In the genomic region with DNA sequence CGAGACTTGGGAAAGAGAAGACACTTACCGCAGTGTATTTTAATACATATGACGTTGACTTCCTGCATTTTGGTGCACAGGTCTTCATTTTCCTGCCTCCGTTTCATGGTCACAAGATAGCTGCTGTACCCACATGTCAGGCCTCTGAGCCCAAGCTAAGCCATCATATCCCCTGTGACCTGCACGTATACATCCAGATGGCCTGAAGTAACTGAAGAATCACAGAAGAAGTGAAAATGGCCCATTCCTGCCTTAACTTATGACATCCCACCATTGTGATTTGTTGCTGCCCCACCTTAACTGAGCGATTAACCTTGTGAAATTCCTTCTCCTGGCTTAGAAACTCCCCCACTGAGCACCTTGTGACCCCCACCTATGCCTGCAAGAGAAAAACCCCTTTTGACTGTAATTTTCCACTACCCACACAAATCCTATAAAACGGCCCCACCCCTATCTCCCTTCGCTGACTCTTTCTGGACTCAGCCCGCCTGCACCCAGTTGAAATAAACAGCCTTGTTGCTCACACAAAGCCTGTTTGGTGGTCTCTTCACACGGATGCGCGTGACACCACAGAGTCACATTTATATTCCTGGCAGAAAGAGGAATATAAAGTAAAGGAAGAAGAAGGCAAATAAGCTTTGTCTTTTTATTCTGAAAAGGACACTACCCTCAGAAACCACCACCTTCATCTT, we compare ENCODE assay signal across 8 cellular contexts.
DNase-seq lines count a peak whose midpoint lies in the region; ATAC-seq and TF ChIP-seq lines count a peak whose summit lies in the region.
"Not testable (repeated sequence)": the region's sequence is repeated elsewhere in the genome, so short reads cannot be mapped to it uniquely, and the experiment has no call there.

No MANE protein-coding gene starts in this region.

- H2BK15ac ChIP-seq in mesendoderm (replicated peaks; ENCODE audit: low read depth) = not testable (repeated sequence)

- peak overlapping the region; percentile 29 for H3K56ac ChIP-seq in mesendoderm (ENCODE audit: low read length)

- peaks cover 17% of the 10 kb centered on the region for H3K4me1 ChIP-seq in DND-41 (ENCODE audit: insufficient read depth, low read length)
- H3K4me1 ChIP-seq in mesendoderm (ENCODE audit: control insufficient read depth, low read depth, low read length) = not testable (repeated sequence)

- H3K4me1 Mint-ChIP-seq in T-helper 2 cell treated with Interferon-gamma antibody and Interleukin-4, amounts not matched to agents 5 μg/mL and 100 μg/mL, for 36 hours (ENCODE audit: low read depth) = peaks cover 28% of the 10 kb centered on the region
- H3K4me1 Mint-ChIP-seq in activated naive CD8-positive, alpha-beta T cell (ENCODE audit: low read depth) = peaks cover 63% of the 10 kb centered on the region
- peaks cover 53% of the 10 kb centered on the region for H3K4me1 Mint-ChIP-seq in stimulated activated naive CD8-positive, alpha-beta T cell treated with anti-CD3 and anti-CD28 coated beads, Interleukin-15, Interleukin-2, amounts not matched to agents 100 ng/mL and 50 ng/mL, for 24 hours (ENCODE audit: low read depth)

- peak overlapping the region; percentile 36 for H2AFZ ChIP-seq in DND-41 (ENCODE audit: low read depth, low read length)

- H4K5ac ChIP-seq in mesendoderm (ENCODE audit: low read length) = not testable (repeated sequence)

- not testable (repeated sequence) for H4K8ac ChIP-seq in mesendoderm (ENCODE audit: low read depth, low read length)

- H2AK5ac ChIP-seq in mesendoderm (ENCODE audit: low read length) = not testable (repeated sequence)

- not testable (repeated sequence) for H3K9me3 ChIP-seq in DND-41 (ENCODE audit: insufficient read depth, low read length, severe bottlenecking)

- not testable (repeated sequence) for H3K4me3 ChIP-seq in DND-41 (ENCODE audit: low read depth in 1 of 2, low read length in 2 of 2); mesendoderm (ENCODE audit: low read length)

- H3K4ac ChIP-seq in mesendoderm (ENCODE audit: low read depth, low read length) = not testable (repeated sequence)

- not testable (repeated sequence) for H3K27ac ChIP-seq in DND-41 (ENCODE audit: low read length); mesendoderm (ENCODE audit: low read depth, low read length)

- not testable (repeated sequence) for H3K23ac ChIP-seq in mesendoderm (ENCODE audit: low read length)

- H3K36me3 ChIP-seq in DND-41 (ENCODE audit: insufficient read depth, low read length); mesendoderm (ENCODE audit: control insufficient read depth, insufficient read depth, low read length): not testable (repeated sequence)

- not testable (repeated sequence) for H3K9ac ChIP-seq in DND-41 (ENCODE audit: low read depth, low read length)
- peak overlapping the region; percentile 5 for H3K9ac ChIP-seq in mesendoderm (ENCODE audit: low read length)

- no CpG with 5 or more reads among the region's 12 CpGs for WGBS in mesendoderm (ENCODE audit: extremely low coverage, insufficient coverage, low lambda C conversion rate)

- not testable (repeated sequence) for H3K9me3 Mint-ChIP-seq in T-helper 2 cell treated with Interferon-gamma antibody and Interleukin-4, amounts not matched to agents 5 μg/mL and 100 μg/mL, for 36 hours; activated naive CD8-positive, alpha-beta T cell (ENCODE audit: low read depth); stimulated activated naive CD8-positive, alpha-beta T cell treated with anti-CD3 and anti-CD28 coated beads, Interleukin-15, Interleukin-2, amounts not matched to agents 100 ng/mL and 50 ng/mL, for 24 hours

- not testable (repeated sequence) for H3K4me3 Mint-ChIP-seq in T-helper 2 cell treated with Interferon-gamma antibody and Interleukin-4, amounts not matched to agents 5 μg/mL and 100 μg/mL, for 36 hours
- peak overlapping the region; percentile 67 for H3K4me3 Mint-ChIP-seq in activated naive CD8-positive, alpha-beta T cell
- peak overlapping the region; percentile 72 for H3K4me3 Mint-ChIP-seq in stimulated activated naive CD8-positive, alpha-beta T cell treated with anti-CD3 and anti-CD28 coated beads, Interleukin-15, Interleukin-2, amounts not matched to agents 100 ng/mL and 50 ng/mL, for 24 hours

- not testable (repeated sequence) for DNase-seq in DND-41; T-helper 2 cell treated with Interferon-gamma antibody and Interleukin-4, amounts not matched to agents 5 μg/mL and 100 μg/mL, for 36 hours (ENCODE audit: low spot score)
- DNase-seq in activated T-cell treated with anti-CD3 and anti-CD28 coated beads for 1 hour (ENCODE audit: low read depth) (peak; percentile 7), mesendoderm (peak; percentile 78)
- DNase-seq in stimulated activated CD4-positive, alpha-beta T cell treated with anti-CD3 and anti-CD28 coated beads, Interleukin-15, amount 100 ng/mL, for 24 hours = peak; percentile 22

- H4K20me1 ChIP-seq in DND-41 (ENCODE audit: insufficient read depth, low read length) = not testable (repeated sequence)

- not testable (repeated sequence) for ATAC-seq in DND-41 (ENCODE audit: insufficient read depth, low read depth)
- peak; percentile 21 for ATAC-seq in GM21529 (IDR thresholded peaks at IDR 0.05; ENCODE audit: unreplicated experiment)

- not testable (repeated sequence) for H3K27me3 ChIP-seq in DND-41 (ENCODE audit: insufficient read depth, low read length, poor library complexity); mesendoderm (ENCODE audit: insufficient read depth, low read length, poor library complexity)

- peak overlapping the region; percentile 88 for H2BK120ac ChIP-seq in mesendoderm (ENCODE audit: low read depth, low read length)

- peak overlapping the region; percentile 23 for H3K27ac Mint-ChIP-seq in T-helper 2 cell treated with Interferon-gamma antibody and Interleukin-4, amounts not matched to agents 5 μg/mL and 100 μg/mL, for 36 hours
- peak overlapping the region; percentile 93 for H3K27ac Mint-ChIP-seq in activated naive CD8-positive, alpha-beta T cell
- H3K27ac Mint-ChIP-seq in stimulated activated naive CD8-positive, alpha-beta T cell treated with anti-CD3 and anti-CD28 coated beads, Interleukin-15, Interleukin-2, amounts not matched to agents 100 ng/mL and 50 ng/mL, for 24 hours = peak overlapping the region; percentile 97

- not testable (repeated sequence) for H2BK5ac ChIP-seq in mesendoderm (ENCODE audit: low read length)

- H3K18ac ChIP-seq in mesendoderm (ENCODE audit: low read length) = peak overlapping the region; percentile 94

- not testable (repeated sequence) for H3K36me3 Mint-ChIP-seq in T-helper 2 cell treated with Interferon-gamma antibody and Interleukin-4, amounts not matched to agents 5 μg/mL and 100 μg/mL, for 36 hours (ENCODE audit: low read depth); activated naive CD8-positive, alpha-beta T cell; stimulated activated naive CD8-positive, alpha-beta T cell treated with anti-CD3 and anti-CD28 coated beads, Interleukin-15, Interleukin-2, amounts not matched to agents 100 ng/mL and 50 ng/mL, for 24 hours (ENCODE audit: low read depth)

- H3K27me3 Mint-ChIP-seq in T-helper 2 cell treated with Interferon-gamma antibody and Interleukin-4, amounts not matched to agents 5 μg/mL and 100 μg/mL, for 36 hours (ENCODE audit: low read depth); activated naive CD8-positive, alpha-beta T cell; stimulated activated naive CD8-positive, alpha-beta T cell treated with anti-CD3 and anti-CD28 coated beads, Interleukin-15, Interleukin-2, amounts not matched to agents 100 ng/mL and 50 ng/mL, for 24 hours: not testable (repeated sequence)

- not testable (repeated sequence) for H3K4me2 ChIP-seq in DND-41 (ENCODE audit: insufficient read depth, low read length); mesendoderm (ENCODE audit: low read length)

- not testable (repeated sequence) for TF ChIP-seq CTCF in DND-41 (IDR thresholded peaks at IDR 0.05; ENCODE audit: borderline replicate concordance, extremely low read depth, low read length, poor library complexity, severe bottlenecking)

- H3K79me2 ChIP-seq in DND-41 (ENCODE audit: insufficient read depth, low read length); mesendoderm (ENCODE audit: control insufficient read depth, insufficient read depth, low read length): not testable (repeated sequence)

- H3K79me1 ChIP-seq in mesendoderm (ENCODE audit: low read length) = not testable (repeated sequence)

Comparison
In these comparisons a context has a peak if more than half of its experiments do, and no peak if none do; other contexts are left out.
1. H3K27ac Mint-ChIP-seq: peak in every context shown above with its lines; median percentile 97 in stimulated activated naive CD8-positive, alpha-beta T cell treated with anti-CD3 and anti-CD28 coated beads, Interleukin-15, Interleukin-2, amounts not matched to agents 100 ng/mL and 50 ng/mL, for 24 hours; 93 in activated naive CD8-positive, alpha-beta T cell; 23 in T-helper 2 cell treated with Interferon-gamma antibody and Interleukin-4, amounts not matched to agents 5 μg/mL and 100 μg/mL, for 36 hours.